Comparison of ENCODE assay signal across 8 cellular contexts in the genomic region with DNA sequence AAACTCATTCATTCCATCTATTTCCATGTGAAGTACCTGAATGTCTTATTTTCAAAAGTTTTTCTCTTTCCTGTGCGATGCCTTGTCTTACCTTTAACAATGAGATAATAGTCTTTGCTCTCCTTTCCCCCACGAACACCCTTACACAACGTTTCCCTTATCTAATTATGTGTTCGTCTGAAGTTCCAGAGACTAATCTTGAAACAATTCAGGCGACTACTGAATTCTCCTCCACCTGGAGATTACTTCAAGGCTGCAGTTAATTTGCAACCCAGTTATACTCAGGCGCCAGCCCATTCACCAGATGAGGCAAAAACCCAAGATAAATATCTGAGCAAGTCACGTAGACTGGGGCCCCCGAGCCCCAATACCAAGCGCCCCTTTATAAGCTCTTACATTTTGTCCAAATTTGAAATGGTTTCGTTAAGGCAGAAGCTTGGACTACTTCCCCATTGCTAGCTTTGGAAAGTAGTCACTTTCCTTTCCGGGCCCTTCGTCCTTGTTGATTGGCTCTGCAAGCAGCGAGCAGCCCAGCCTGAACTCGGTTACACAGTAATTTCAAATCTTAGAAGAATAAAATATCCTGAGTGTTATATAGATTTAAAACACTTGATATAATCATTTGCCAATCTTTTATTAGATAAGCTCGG. TPM values are rescaled to one million over a fixed set of nuclear protein-coding genes. Genes with fewer than 3 reads are reported as not detected.
A peak's percentile ranks its signal among the peaks of the same experiment; 100 is the strongest.
DNase-seq lines count a peak whose midpoint lies in the region; ATAC-seq, FAIRE-seq and TF ChIP-seq lines count a peak whose summit lies in the region.

No MANE protein-coding gene starts in this region.

- peak overlapping the region; percentile 41 for H3K9ac ChIP-seq in rectal smooth muscle tissue (ENCODE audit: low read length)

- H3K36me3 ChIP-seq in rectal smooth muscle tissue (ENCODE audit: control insufficient read depth, insufficient read depth, low read length) = no peaks in the 10 kb centered on the region

- H3K4me1 ChIP-seq in rectal smooth muscle tissue (ENCODE audit: control insufficient read depth, insufficient read depth, low read length) = peaks cover 3% of the 10 kb centered on the region

- no peaks in the 10 kb centered on the region for H3K27me3 ChIP-seq in rectal smooth muscle tissue (ENCODE audit: control insufficient read depth, insufficient read depth, low read length)

- peak overlapping the region; percentile 97 for H3K4me3 Mint-ChIP-seq in activated T-helper 1 cell treated with anti-CD3 and anti-CD28 coated beads, Interleukin-12 subunit alpha, Interleukin-12 subunit beta, Interleukin-2, Interleukin-4 antibody, amounts not matched to agents 30 ng/mL and 10 ng/mL and 1 ng/mL, durations not matched to agents 14 hours and 24 hours and 36 hours

- H3K27ac ChIP-seq in rectal smooth muscle tissue (ENCODE audit: low read depth, low read length) = peak overlapping the region; percentile 82

- peaks cover 21% of the 10 kb centered on the region for H3K9me3 Mint-ChIP-seq in activated T-helper 1 cell treated with anti-CD3 and anti-CD28 coated beads, Interleukin-12 subunit alpha, Interleukin-12 subunit beta, Interleukin-2, Interleukin-4 antibody, amounts not matched to agents 30 ng/mL and 10 ng/mL and 1 ng/mL, durations not matched to agents 14 hours and 24 hours and 36 hours

- DNase-seq in GM12892 (ENCODE audit: insufficient read length) (peak; percentile 33), HCEC 1CT (peak; percentile 22), NB4 (ENCODE audit: low read depth) (peak; percentile 88), Right ventricle myocardium superior (no peak), ecto neural progenitor cell (ENCODE audit: low spot score) (no peak), D721Med (ENCODE audit: insufficient read length, low spot score) (no peak)
- DNase-seq in activated T-helper 1 cell treated with anti-CD3 and anti-CD28 coated beads, Interleukin-12 subunit alpha, Interleukin-12 subunit beta, Interleukin-2, Interleukin-4 antibody, amounts not matched to agents 30 ng/mL and 10 ng/mL and 1 ng/mL, durations not matched to agents 14 hours and 24 hours and 36 hours (ENCODE audit: low spot score) = peak; percentile 39

- H3K36me3 Mint-ChIP-seq in activated T-helper 1 cell treated with anti-CD3 and anti-CD28 coated beads, Interleukin-12 subunit alpha, Interleukin-12 subunit beta, Interleukin-2, Interleukin-4 antibody, amounts not matched to agents 30 ng/mL and 10 ng/mL and 1 ng/mL, durations not matched to agents 14 hours and 24 hours and 36 hours (ENCODE audit: low read depth) = peaks cover 15% of the 10 kb centered on the region

- intact Hi-C loops in activated T-helper 1 cell treated with anti-CD3 and anti-CD28 coated beads, Interleukin-12 subunit alpha, Interleukin-12 subunit beta, Interleukin-2, Interleukin-4 antibody, amounts not matched to agents 30 ng/mL and 10 ng/mL and 1 ng/mL, durations not matched to agents 14 hours and 24 hours and 36 hours (cut with micrococcal nuclease) = loop anchor here (1.0 kb wide), 3 partner anchors 13 to 48 kb away; no protein-coding TSS in a partner anchor
- intact Hi-C loops in Right ventricle myocardium superior (cut with DNase I) = no loop called here

- H3K27ac Mint-ChIP-seq in activated T-helper 1 cell treated with anti-CD3 and anti-CD28 coated beads, Interleukin-12 subunit alpha, Interleukin-12 subunit beta, Interleukin-2, Interleukin-4 antibody, amounts not matched to agents 30 ng/mL and 10 ng/mL and 1 ng/mL, durations not matched to agents 14 hours and 24 hours and 36 hours = peak overlapping the region; percentile 100

- ATAC-seq in Right ventricle myocardium superior (ENCODE audit: poor library complexity) = peak; percentile 40

- H3K27me3 Mint-ChIP-seq in activated T-helper 1 cell treated with anti-CD3 and anti-CD28 coated beads, Interleukin-12 subunit alpha, Interleukin-12 subunit beta, Interleukin-2, Interleukin-4 antibody, amounts not matched to agents 30 ng/mL and 10 ng/mL and 1 ng/mL, durations not matched to agents 14 hours and 24 hours and 36 hours (ENCODE audit: insufficient read depth) = no peaks in the 10 kb centered on the region

- H3K4me3 ChIP-seq in NB4 (ENCODE audit: low read depth, low read length) = peak overlapping the region; percentile 91
- H3K4me3 ChIP-seq in rectal smooth muscle tissue (ENCODE audit: low read length) = peak overlapping the region; percentile 69

- TF ChIP-seq POLR2A in GM12892 (IDR thresholded peaks at IDR 0.05; ENCODE audit: low read depth, low read length) (no peak), NB4 (IDR thresholded peaks at IDR 0.05; ENCODE audit: extremely low read depth, insufficient read length) (no peak)

- peak; percentile 33 for FAIRE-seq in GM12892 (lab: Jason Lieb, UNC)
- FAIRE-seq in D721Med (lab: Jason Lieb, UNC) = no peak

- peaks cover 56% of the 10 kb centered on the region for H3K4me1 Mint-ChIP-seq in activated T-helper 1 cell treated with anti-CD3 and anti-CD28 coated beads, Interleukin-12 subunit alpha, Interleukin-12 subunit beta, Interleukin-2, Interleukin-4 antibody, amounts not matched to agents 30 ng/mL and 10 ng/mL and 1 ng/mL, durations not matched to agents 14 hours and 24 hours and 36 hours (ENCODE audit: low read depth)

- TF ChIP-seq CTCF in NB4 (IDR thresholded peaks at IDR 0.05; ENCODE audit: low read depth, low read length) (no peak), D721Med (IDR thresholded peaks at IDR 0.05; ENCODE audit: insufficient read depth, missing control alignments) (no peak)

RNA-seq across cellular contexts. Expression of a gene that starts 1.2 kb away (rescaled TPM):
- polyA plus RNA-seq in GM12892 (2012; ENCODE audit: missing spikeins) = 5.6 TPM
- total RNA-seq in activated T-helper 1 cell treated with anti-CD3 and anti-CD28 coated beads, Interleukin-12 subunit alpha, Interleukin-12 subunit beta, Interleukin-2, Interleukin-4 antibody, amounts not matched to agents 30 ng/mL and 10 ng/mL and 1 ng/mL, durations not matched to agents 14 hours and 24 hours and 36 hours = 11.5 TPM in 2 replicates
- total RNA-seq in Right ventricle myocardium superior = 2.9 TPM

Comparison
In these comparisons a context has a peak if more than half of its experiments do, and no peak if none do; other contexts are left out.
1. DNase-seq: peak in GM12892 (single experiment), HCEC 1CT (single experiment), NB4 (single experiment) and activated T-helper 1 cell treated with anti-CD3 and anti-CD28 coated beads, Interleukin-12 subunit alpha, Interleukin-12 subunit beta, Interleukin-2, Interleukin-4 antibody, amounts not matched to agents 30 ng/mL and 10 ng/mL and 1 ng/mL, durations not matched to agents 14 hours and 24 hours and 36 hours (single experiment); none in Right ventricle myocardium superior (single experiment), ecto neural progenitor cell (single experiment) and D721Med (single experiment).